In the genomic region with DNA sequence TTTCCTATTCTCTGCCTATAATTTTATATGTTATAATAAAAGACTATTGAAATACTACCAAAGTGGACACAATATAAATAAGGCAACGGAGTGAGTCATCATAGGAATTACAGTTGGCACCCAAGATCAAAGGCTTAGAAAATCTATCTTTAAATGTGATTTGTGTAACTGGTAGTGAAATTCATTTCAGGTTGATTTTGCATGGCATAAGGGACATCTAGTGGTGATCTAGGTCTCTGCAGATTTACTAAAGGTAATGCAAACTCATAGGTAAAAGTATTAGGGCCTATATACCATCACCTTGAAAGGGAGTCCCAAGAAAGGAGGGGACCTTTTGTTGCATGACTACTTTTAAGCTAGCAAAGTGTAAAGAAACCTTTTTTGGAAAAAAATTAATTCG, we compare ENCODE assay signal across 8 cellular contexts.
DNase-seq lines count a peak whose midpoint lies in the region; ATAC-seq and TF ChIP-seq lines count a peak whose summit lies in the region.

No MANE protein-coding gene starts in this region.

- no CpG with 5 or more reads among the region's 2 CpGs for WGBS in mesendoderm (ENCODE audit: extremely low coverage, insufficient coverage, low lambda C conversion rate)

- no peaks in the 10 kb centered on the region for H3K79me2 ChIP-seq in mesendoderm (ENCODE audit: control insufficient read depth, insufficient read depth, low read length)

- no peak overlapping the region for H3K23ac ChIP-seq in mesendoderm (ENCODE audit: low read length)

- H3K56ac ChIP-seq in mesendoderm (ENCODE audit: low read length), result no peak overlapping the region

- no peak overlapping the region for H4K5ac ChIP-seq in mesendoderm (ENCODE audit: low read length)

- no peak overlapping the region for H2BK5ac ChIP-seq in mesendoderm (ENCODE audit: low read length)

- in situ Hi-C loops in astrocyte of the cerebellum (cut with HindIII; ENCODE audit: low sequenced_read_pairs), result no loop called here

- H3K27me3 Mint-ChIP-seq in activated CD4-positive, alpha-beta T cell treated with anti-CD3 and anti-CD28 coated beads for 36 hours, result peaks cover 4% of the 10 kb centered on the region

- no peaks in the 10 kb centered on the region for H3K27me3 ChIP-seq in mesendoderm (ENCODE audit: insufficient read depth, low read length, poor library complexity)

- no peaks in the 10 kb centered on the region for H3K4me1 Mint-ChIP-seq in activated CD4-positive, alpha-beta T cell treated with anti-CD3 and anti-CD28 coated beads for 36 hours

- peak; percentile 52 for TF ChIP-seq CTCF in astrocyte of the cerebellum (IDR thresholded peaks at IDR 0.05; ENCODE audit: low read depth, low read length, missing control alignments)

- no peak overlapping the region for H3K4me2 ChIP-seq in mesendoderm (ENCODE audit: low read length)

- no peak overlapping the region for H3K4me3 ChIP-seq in astrocyte of the cerebellum (ENCODE audit: low read depth, low read length)
- no peak overlapping the region for H3K4me3 ChIP-seq in mesendoderm (ENCODE audit: low read length)

- POLR2A ChIA-PET in activated CD4-positive, alpha-beta T cell treated with anti-CD3 and anti-CD28 coated beads for 36 hours (lab: Charles Lee), result no interaction called here

- no peak overlapping the region for H3K27ac ChIP-seq in mesendoderm (ENCODE audit: low read depth, low read length)

- H3K9ac ChIP-seq in mesendoderm (ENCODE audit: low read length), result no peak overlapping the region

- no peaks in the 10 kb centered on the region for H3K79me1 ChIP-seq in mesendoderm (ENCODE audit: low read length)

- H3K4ac ChIP-seq in mesendoderm (ENCODE audit: low read depth, low read length), result no peak overlapping the region

- CTCF ChIA-PET in activated CD4-positive, alpha-beta T cell treated with anti-CD3 and anti-CD28 coated beads for 36 hours (lab: Charles Lee), result interaction anchor here (1.2 to 2.1 kb wide), 4 partner anchors 54 to 675 kb away, joined by 3 to 5 read pairs (median 3); no protein-coding TSS in a partner anchor

- no peak overlapping the region for H3K4me3 Mint-ChIP-seq in activated CD4-positive, alpha-beta T cell treated with anti-CD3 and anti-CD28 coated beads for 36 hours

- no peaks in the 10 kb centered on the region for H3K4me1 ChIP-seq in mesendoderm (ENCODE audit: control insufficient read depth, low read depth, low read length)

- no peak overlapping the region for H3K18ac ChIP-seq in mesendoderm (ENCODE audit: low read length)

- H4K8ac ChIP-seq in mesendoderm (ENCODE audit: low read depth, low read length), result no peak overlapping the region

- no peaks in the 10 kb centered on the region for H3K36me3 ChIP-seq in mesendoderm (ENCODE audit: control insufficient read depth, insufficient read depth, low read length)

- no peak overlapping the region for H2AK5ac ChIP-seq in mesendoderm (ENCODE audit: low read length)

- H3K9me3 Mint-ChIP-seq in activated CD4-positive, alpha-beta T cell treated with anti-CD3 and anti-CD28 coated beads for 36 hours (ENCODE audit: low read depth), result no peaks in the 10 kb centered on the region

- no peak for ATAC-seq in activated CD4-positive, alpha-beta T cell treated with anti-CD3 and anti-CD28 coated beads for 36 hours
- no peak for ATAC-seq in HG03342 (IDR thresholded peaks at IDR 0.05; ENCODE audit: unreplicated experiment)

- DNase-seq in EH (ENCODE audit: low read depth) (peak; percentile 44), LoVo (ENCODE audit: low spot score) (peak; percentile 25), astrocyte of the cerebellum (ENCODE audit: low read depth) (peak; percentile 24), mesendoderm (peak; percentile 48), NK-92 (lab: John Stamatoyannopoulos, UW; ENCODE audit: unreplicated experiment) (no peak), H4 (ENCODE audit: low spot score) (no peak)
- no peak for DNase-seq in activated CD4-positive, alpha-beta T cell treated with anti-CD3 and anti-CD28 coated beads for 36 hours

- no peak overlapping the region for H3K27ac Mint-ChIP-seq in activated CD4-positive, alpha-beta T cell treated with anti-CD3 and anti-CD28 coated beads for 36 hours

- H2BK120ac ChIP-seq in mesendoderm (ENCODE audit: low read depth, low read length), result no peak overlapping the region

- no peaks in the 10 kb centered on the region for H3K36me3 Mint-ChIP-seq in activated CD4-positive, alpha-beta T cell treated with anti-CD3 and anti-CD28 coated beads for 36 hours (ENCODE audit: low read depth)

- intact Hi-C loops in activated CD4-positive, alpha-beta T cell treated with anti-CD3 and anti-CD28 coated beads for 36 hours (cut with DNase I, micrococcal nuclease), result loop anchor here in 1 of 2 experiments (1.0 to 5.0 kb wide), 4 partner anchors 100 to 835 kb away; no protein-coding TSS in a partner anchor

- no peak overlapping the region for H2BK15ac ChIP-seq in mesendoderm (replicated peaks; ENCODE audit: low read depth)

Comparison
In these comparisons a context has a peak if more than half of its experiments do, and no peak if none do; other contexts are left out.
1. DNase-seq: peak in EH (single experiment), LoVo (single experiment), astrocyte of the cerebellum (single experiment) and mesendoderm (single experiment); none in activated CD4-positive, alpha-beta T cell treated with anti-CD3 and anti-CD28 coated beads for 36 hours (single experiment), NK-92 (single experiment) and H4 (single experiment).